6 cellular contexts compared by ENCODE assay signal in genomic region chr11:64359712-64360402, GRCh38. TPM values are rescaled to one million over a fixed set of nuclear protein-coding genes. Genes with fewer than 3 reads are reported as not detected.
DNase-seq lines count a peak whose midpoint lies in the region; ATAC-seq and TF ChIP-seq lines count a peak whose summit lies in the region.

No MANE protein-coding gene starts in this region.

- peak overlapping the region; percentile 96 for H3K4me2 ChIP-seq in IMR-90 (ENCODE audit: low read depth, low read length)

- in situ Hi-C loops in IMR-90 (cut with MboI; ENCODE audit: low sequenced_read_pairs) = no loop called here

- no peak for DNase-seq in IMR-90
- DNase-seq in lung (ENCODE audit: low spot score) = no peak
- no peak for DNase-seq in GM03348 (ENCODE audit: low spot score)

- 0 out of 2 replicates have a peak overlapping the region, but pooled peaks have one; percentile 90 for H4K91ac ChIP-seq in IMR-90 (ENCODE audit: insufficient read depth, low read depth, low read length)

- H2BK20ac ChIP-seq in IMR-90 (ENCODE audit: low read depth, low read length) = no peak overlapping the region

- H3K9me1 ChIP-seq in IMR-90 (ENCODE audit: insufficient read depth, low read length) = peaks cover 18% of the 10 kb centered on the region

- peak overlapping the region; percentile 73 for H3K27ac Mint-ChIP-seq in activated naive CD4-positive, alpha-beta T cell treated with anti-CD3 and anti-CD28 coated beads, Interleukin-2, amount 50 U/mL, for 24 hours

- dilution Hi-C loops in IMR-90 (cut with HindIII; ENCODE audit: low sequenced_read_pairs, unreplicated experiment) = no loop called here

- H3K4me3 ChIP-seq in IMR-90 (ENCODE audit: insufficient read depth, low read depth, low read length) = peak overlapping the region; percentile 98
- peak overlapping the region; percentile 86 for H3K4me3 ChIP-seq in lung

- 50% methylated on average over 20 of the region's 35 CpGs; no CpG with 5 or more reads in 1 of the 2 experiments for WGBS in IMR-90 (ENCODE audit: extremely low coverage in 2 of 2, insufficient read length in 1 of 2), 2 experiments
- WGBS in lung, 2 donors = 18 to 52% methylated on average over 35 of the region's 35 CpGs

- peak overlapping the region; percentile 94 for H3K9ac ChIP-seq in IMR-90 (ENCODE audit: low read depth, low read length)

- H3K36me3 ChIP-seq in IMR-90 (ENCODE audit: control insufficient read depth, insufficient read depth, low read length) (peaks cover 26% of the 10 kb centered on the region), lung (ENCODE audit: control insufficient read depth in 2 of 2, insufficient read depth in 2 of 2, low read length in 2 of 2) (peaks cover 6 to 37% of the 10 kb centered on the region in 2 donors)

- peaks cover 34% of the 10 kb centered on the region for H3K4me1 Mint-ChIP-seq in activated naive CD4-positive, alpha-beta T cell treated with anti-CD3 and anti-CD28 coated beads, Interleukin-2, amount 50 U/mL, for 24 hours

- peak overlapping the region; percentile 94 to 95; a peak in 2 of 4 replicates for H4K8ac ChIP-seq in IMR-90 (ENCODE audit: low read depth in 2 of 2, low read length in 2 of 2)

- H3K4me1 ChIP-seq in IMR-90 (ENCODE audit: control insufficient read depth, insufficient read depth, low read length) = peaks cover 25% of the 10 kb centered on the region
- H3K4me1 ChIP-seq in lung (ENCODE audit: control insufficient read depth in 2 of 2, insufficient read depth in 2 of 2, low read length in 2 of 2) = peaks cover 0 to 20% of the 10 kb centered on the region in 2 donors

- H2AK9ac ChIP-seq in IMR-90 (replicated peaks; ENCODE audit: low read depth, low read length, poor library complexity) = peak overlapping the region; percentile 100

- H3K56ac ChIP-seq in IMR-90 (ENCODE audit: extremely low read depth, insufficient read depth, low read length) = no peak overlapping the region

- no peaks in the 10 kb centered on the region for H4K20me1 ChIP-seq in IMR-90 (ENCODE audit: insufficient read depth, low read length)

- no peak overlapping the region for H2BK120ac ChIP-seq in IMR-90 (ENCODE audit: low read depth, low read length)

- TF ChIP-seq POLR2A in IMR-90 (IDR thresholded peaks at IDR 0.05; ENCODE audit: low read depth, low read length) = no peak

- H4K5ac ChIP-seq in IMR-90 (ENCODE audit: low read depth, low read length) = peak overlapping the region; percentile 22; the same call in 1 of the 2 replicates

- no peaks in the 10 kb centered on the region for H3K27me3 Mint-ChIP-seq in activated naive CD4-positive, alpha-beta T cell treated with anti-CD3 and anti-CD28 coated beads, Interleukin-2, amount 50 U/mL, for 24 hours

- no peak overlapping the region for H2BK5ac ChIP-seq in IMR-90 (ENCODE audit: low read depth, low read length, poor library complexity, severe bottlenecking)

- peak overlapping the region; percentile 84 for H3K4me3 Mint-ChIP-seq in activated naive CD4-positive, alpha-beta T cell treated with anti-CD3 and anti-CD28 coated beads, Interleukin-2, amount 50 U/mL, for 24 hours

- TF ChIP-seq RAD21 in IMR-90 (IDR thresholded peaks at IDR 0.05; ENCODE audit: low read length) = no peak

- H2AK5ac ChIP-seq in IMR-90 (ENCODE audit: low read depth, low read length) = peak overlapping the region; percentile 94

- ATAC-seq in IMR-90 (ENCODE audit: low read depth) = no peak
- ATAC-seq in lung (ENCODE audit: insufficient read depth, low FRiP score) = no peak
- no peak for ATAC-seq in GM18909 (IDR thresholded peaks at IDR 0.05; ENCODE audit: poor library complexity, unreplicated experiment)
- no peak for ATAC-seq in GM21515 (IDR thresholded peaks at IDR 0.05; ENCODE audit: unreplicated experiment)

- peak overlapping the region; percentile 88; the same call in 1 of the 2 replicates for H3K27ac ChIP-seq in IMR-90 (ENCODE audit: insufficient read depth, low read length)
- peak overlapping the region in 1 of 2 donors; percentile 93 for H3K27ac ChIP-seq in lung (ENCODE audit: low read depth in 1 of 2, low read length in 1 of 2)

- H3K27me3 ChIP-seq in IMR-90 (ENCODE audit: control insufficient read depth, insufficient read depth, low read length) (no peaks in the 10 kb centered on the region), lung (ENCODE audit: control insufficient read depth, insufficient read depth) (no peaks in the 10 kb centered on the region)

- peak overlapping the region; percentile 98; the same call in 1 of the 2 replicates for H3K4ac ChIP-seq in IMR-90 (ENCODE audit: low read depth, low read length)

- peaks cover 6 to 66% of the 10 kb centered on the region in 2 experiments for H3K79me1 ChIP-seq in IMR-90 (ENCODE audit: low read depth in 1 of 2, low read length in 2 of 2)

- intact Hi-C loops in IMR-90 (cut with micrococcal nuclease) = loop anchor here (5.0 kb wide), 1 partner anchor 292 kb away; no protein-coding TSS in a partner anchor

- H3K18ac ChIP-seq in IMR-90 (ENCODE audit: low read depth, low read length) = no peak overlapping the region

- TF ChIP-seq CTCF in IMR-90 (conservative IDR thresholded peaks at IDR 0.05; ENCODE audit: low read depth, low read length) (no peak), lung (IDR thresholded peaks at IDR 0.05; ENCODE audit: control extremely low read depth, extremely low read depth) (no peak)

- H3K36me3 Mint-ChIP-seq in activated naive CD4-positive, alpha-beta T cell treated with anti-CD3 and anti-CD28 coated beads, Interleukin-2, amount 50 U/mL, for 24 hours = peaks cover 4% of the 10 kb centered on the region

- H2BK15ac ChIP-seq in IMR-90 (ENCODE audit: low read depth, low read length) = no peak overlapping the region

- BruUV-seq in IMR-90 (replicated peaks; lab: Mats Ljungman, UMichigan) = no TSS peak

- H3K9me3 ChIP-seq in IMR-90 (ENCODE audit: control insufficient read depth, insufficient read depth, low read length) (no peaks in the 10 kb centered on the region), lung (ENCODE audit: control insufficient read depth in 2 of 2, insufficient read depth in 1 of 2, low read length in 1 of 2) (no peaks in the 10 kb centered on the region)

- peak overlapping the region; percentile 90; the same call in 1 of the 2 replicates for H3K14ac ChIP-seq in IMR-90 (replicated peaks; ENCODE audit: low read depth, low read length)

- peak overlapping the region; percentile 99 for H2AFZ ChIP-seq in IMR-90 (replicated peaks; ENCODE audit: low read length, poor library complexity)

- CTCF ChIA-PET in IMR-90 (lab: Yijun Ruan, JAX) = no interaction called here

- POLR2A ChIA-PET in IMR-90 (lab: Charles Lee; ENCODE audit: unreplicated experiment) = no interaction called here

- peak overlapping the region; percentile 74; the same call in 1 of the 2 replicates for H3K23ac ChIP-seq in IMR-90 (ENCODE audit: low read depth, low read length)

- H3K9me3 Mint-ChIP-seq in activated naive CD4-positive, alpha-beta T cell treated with anti-CD3 and anti-CD28 coated beads, Interleukin-2, amount 50 U/mL, for 24 hours = no peaks in the 10 kb centered on the region

TF ChIP-seq in IMR-90, 13 proteins besides CTCF, POLR2A, EP300 and RAD21 (continues in another document):
- TF ChIP-seq BHLHE40 (IDR thresholded peaks at IDR 0.05; ENCODE audit: low read depth, low read length) (no peak), FOS (IDR thresholded peaks at IDR 0.05; ENCODE audit: low read depth, low read length) (no peak), NFE2L2 (IDR thresholded peaks at IDR 0.05; ENCODE audit: low read depth, low read length) (no peak), CHD1 (IDR thresholded peaks at IDR 0.05; ENCODE audit: low read depth, low read length) (no peak), RCOR1 (IDR thresholded peaks at IDR 0.05; ENCODE audit: insufficient replicate concordance, low read length) (no peak), RFX5 (IDR thresholded peaks at IDR 0.05; ENCODE audit: low read depth, low read length) (no peak), SMC3 (IDR thresholded peaks at IDR 0.05; ENCODE audit: low read depth, low read length) (no peak), MAZ (IDR thresholded peaks at IDR 0.05; ENCODE audit: borderline replicate concordance, low read depth, low read length) (no peak)

RNA-seq across cellular contexts. Expression of gene RPS6KA4, which starts 0.9 kb away (rescaled TPM):
- total RNA-seq in IMR-90 (2012; rRNA removed) = 43.3 and 52.9 TPM in 2 replicates
- 38.8 and 46.7 TPM in 2 replicates for polyA plus RNA-seq in IMR-90 (2012; rRNA removed)
- polyA plus RNA-seq in IMR-90 (2012; cell fraction: cytosol; rRNA removed) = 36.4 and 60.6 TPM in 2 replicates
- polyA plus RNA-seq in IMR-90 (2012; cell fraction: nucleus; rRNA removed; ENCODE audit: low replicate concordance) = 52.0 and 125 TPM in 2 replicates
- 10 to 100 TPM; 25.3 to 53.8 TPM for total RNA-seq in lung
- 10 to 100 TPM; 30.0 to 40.9 TPM for polyA plus RNA-seq in lung

RNA-seq across cellular contexts. Expression of gene CCDC88B, which starts 19.9 kb away (rescaled TPM):
- total RNA-seq in IMR-90 (2012; rRNA removed) (1.3 and 1.7 TPM in 2 replicates), lung (10 to 100 TPM; 13.6 to 32.7 TPM)
- polyA plus RNA-seq in IMR-90 (2012; rRNA removed) (2.5 and 3.1 TPM in 2 replicates), lung (10 to 100 TPM; 54.2 to 56.8 TPM)
- polyA plus RNA-seq in IMR-90 (2012; cell fraction: cytosol; rRNA removed) = 2.6 and 2.9 TPM in 2 replicates
- polyA plus RNA-seq in IMR-90 (2012; cell fraction: nucleus; rRNA removed; ENCODE audit: low replicate concordance) = 2.4 and 3.8 TPM in 2 replicates

RNA-seq across cellular contexts. Expression of gene PRDX5, which starts 41.9 kb away (rescaled TPM):
- total RNA-seq in IMR-90 (2012; rRNA removed) = 120 and 160 TPM in 2 replicates
- polyA plus RNA-seq in IMR-90 (2012; rRNA removed) = 292 and 332 TPM in 2 replicates
- 766 and 775 TPM in 2 replicates for polyA plus RNA-seq in IMR-90 (2012; cell fraction: cytosol; rRNA removed)
- 159 and 265 TPM in 2 replicates for polyA plus RNA-seq in IMR-90 (2012; cell fraction: nucleus; rRNA removed; ENCODE audit: low replicate concordance)
- total RNA-seq in lung = 100 to 1,000 TPM; 165 to 306 TPM
- polyA plus RNA-seq in lung = 100 to 1,000 TPM; 443 to 777 TPM

RNA-seq across cellular contexts. Expression of gene TRMT112, which starts 42.5 kb away (rescaled TPM):
- total RNA-seq in IMR-90 (2012; rRNA removed) (202 and 206 TPM in 2 replicates), lung (100 to 1,000 TPM; 154 to 173 TPM)
- polyA plus RNA-seq in IMR-90 (2012; rRNA removed) (173 and 206 TPM in 2 replicates), lung (100 to 1,000 TPM; 237 to 484 TPM)
- polyA plus RNA-seq in IMR-90 (2012; cell fraction: cytosol; rRNA removed) = 669 and 1,019 TPM in 2 replicates
- polyA plus RNA-seq in IMR-90 (2012; cell fraction: nucleus; rRNA removed; ENCODE audit: low replicate concordance) = 158 and 162 TPM in 2 replicates

RNA-seq across cellular contexts. Expression of gene ESRRA, which starts 54.5 kb away (rescaled TPM):
- total RNA-seq in IMR-90 (2012; rRNA removed) (10.2 and 10.3 TPM in 2 replicates), lung (10 to 100 TPM; 10.8 to 78.3 TPM)
- polyA plus RNA-seq in IMR-90 (2012; rRNA removed) (15.0 and 15.8 TPM in 2 replicates), lung (10 to 100 TPM; 67.7 to 88.4 TPM)
- 18.8 and 20.4 TPM in 2 replicates for polyA plus RNA-seq in IMR-90 (2012; cell fraction: cytosol; rRNA removed)
- 16.3 and 44.0 TPM in 2 replicates for polyA plus RNA-seq in IMR-90 (2012; cell fraction: nucleus; rRNA removed; ENCODE audit: low replicate concordance)
